Comparison of ENCODE assay signal across 6 cellular contexts in the genomic region with DNA sequence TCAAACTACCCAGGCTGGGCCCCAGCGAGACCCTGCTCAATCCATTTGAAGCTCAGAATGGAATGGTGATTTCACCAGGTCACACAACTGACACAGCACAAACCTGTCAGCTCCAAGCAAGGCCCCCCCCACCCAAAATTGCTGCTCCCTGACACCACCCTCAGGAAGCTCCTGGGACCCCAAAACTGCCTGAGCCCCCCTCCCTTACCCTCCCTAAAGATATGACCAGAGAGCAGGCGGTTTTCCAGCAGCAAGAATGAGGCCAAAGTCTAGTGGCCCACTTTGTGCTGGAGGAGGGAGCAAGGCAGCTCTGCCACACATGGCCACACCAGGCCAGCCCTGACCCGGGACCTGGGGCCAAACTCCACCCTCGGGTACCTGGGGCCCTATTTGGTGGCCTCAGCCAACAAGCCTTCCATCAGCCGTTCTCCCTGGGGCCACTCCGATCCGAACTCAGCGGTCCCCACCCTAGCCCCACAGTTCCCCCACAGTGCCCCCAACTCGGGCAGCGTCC. TPM values are rescaled to one million over a fixed set of nuclear protein-coding genes. Genes with fewer than 3 reads are reported as not detected.
DNase-seq lines count a peak whose midpoint lies in the region; ATAC-seq, FAIRE-seq and TF ChIP-seq lines count a peak whose summit lies in the region.

No MANE protein-coding gene starts in this region.

- CTCF ChIA-PET in CD8-positive, alpha-beta T cell (lab: Charles Lee) = interaction anchor here (0.6 to 1.5 kb wide), 3 partner anchors 11 to 1083 kb away, joined by 3 to 5 read pairs (median 4); no protein-coding TSS in a partner anchor

- H3K4me1 ChIP-seq in CD8-positive, alpha-beta T cell (ENCODE audit: insufficient read depth, low read length) = peaks cover 9% of the 10 kb centered on the region
- H3K4me1 ChIP-seq in astrocyte (ENCODE audit: insufficient read depth, low read length) (peaks cover 19% of the 10 kb centered on the region), muscle layer of colon (ENCODE audit: insufficient read depth, low read length) (peaks cover 22% of the 10 kb centered on the region)

- no peaks in the 10 kb centered on the region for H3K36me3 ChIP-seq in CD8-positive, alpha-beta T cell (ENCODE audit: insufficient read depth, low read length)
- no peaks in the 10 kb centered on the region for H3K36me3 ChIP-seq in astrocyte (ENCODE audit: insufficient read depth, low read length)
- H3K36me3 ChIP-seq in muscle layer of colon (ENCODE audit: insufficient read depth, low read length) = peaks cover 11% of the 10 kb centered on the region

- peaks cover 4% of the 10 kb centered on the region for H3K4me1 Mint-ChIP-seq in CD8-positive, alpha-beta T cell (ENCODE audit: low read depth)
- peaks cover 16% of the 10 kb centered on the region for H3K4me1 Mint-ChIP-seq in astrocyte (ENCODE audit: low read depth, unreplicated experiment)

- H2AFZ ChIP-seq in astrocyte (ENCODE audit: low read depth, low read length) = no peak overlapping the region

- no peak for ATAC-seq in CD8-positive, alpha-beta T cell
- no peak for ATAC-seq in HG02852 (IDR thresholded peaks at IDR 0.05; ENCODE audit: unreplicated experiment)

- H3K27ac ChIP-seq in CD8-positive, alpha-beta T cell (ENCODE audit: low read depth, low read length) = no peak overlapping the region
- H3K27ac ChIP-seq in astrocyte (ENCODE audit: low read depth, low read length) = no peak overlapping the region
- peak overlapping the region; percentile 87 for H3K27ac ChIP-seq in muscle layer of colon (ENCODE audit: low read depth, low read length)

- peaks cover 4% of the 10 kb centered on the region for H3K27me3 Mint-ChIP-seq in CD8-positive, alpha-beta T cell (ENCODE audit: low read depth)
- H3K27me3 Mint-ChIP-seq in astrocyte (ENCODE audit: low read depth, unreplicated experiment) = no peaks in the 10 kb centered on the region

- FAIRE-seq in astrocyte (lab: Jason Lieb, UNC) = no peak

- H3K4me3 ChIP-seq in CD8-positive, alpha-beta T cell (ENCODE audit: low read depth, low read length) = no peak overlapping the region
- H3K4me3 ChIP-seq in astrocyte (ENCODE audit: insufficient read depth, low read depth, low read length) (peak overlapping the region; percentile 74), muscle layer of colon (ENCODE audit: low read depth in 1 of 2, low read length in 2 of 2) (peak overlapping the region; percentile 78 to 86)

- H3K9me3 ChIP-seq in CD8-positive, alpha-beta T cell (ENCODE audit: low read length) = no peaks in the 10 kb centered on the region
- H3K9me3 ChIP-seq in astrocyte (ENCODE audit: insufficient read depth, low read depth, low read length) (no peaks in the 10 kb centered on the region), muscle layer of colon (ENCODE audit: low read length) (no peaks in the 10 kb centered on the region)

- H3K9ac ChIP-seq in astrocyte (ENCODE audit: low read length) = peak overlapping the region; percentile 79
- peak overlapping the region; percentile 53 for H3K9ac ChIP-seq in muscle layer of colon (ENCODE audit: low read length)

- intact Hi-C loops in CD8-positive, alpha-beta T cell (cut with DNase I, micrococcal nuclease) = no loop called here

- H3K4me2 ChIP-seq in astrocyte (ENCODE audit: low read length) = peak overlapping the region; percentile 96

- no peak for DNase-seq in CD8-positive, alpha-beta T cell
- DNase-seq in astrocyte (ENCODE audit: low read depth) (no peak), NCI-H446 (lab: John Stamatoyannopoulos, UW) (no peak), GDM1 (lab: John Stamatoyannopoulos, UW) (no peak)

- no peaks in the 10 kb centered on the region for H3K36me3 Mint-ChIP-seq in CD8-positive, alpha-beta T cell
- peaks cover 9% of the 10 kb centered on the region for H3K36me3 Mint-ChIP-seq in astrocyte (ENCODE audit: low read depth, unreplicated experiment)

- peaks cover 32% of the 10 kb centered on the region for H3K79me2 ChIP-seq in astrocyte (ENCODE audit: insufficient read depth, low read length)

- no peaks in the 10 kb centered on the region for H3K27me3 ChIP-seq in CD8-positive, alpha-beta T cell (ENCODE audit: insufficient read depth, low read length)
- no peaks in the 10 kb centered on the region for H3K27me3 ChIP-seq in astrocyte (ENCODE audit: insufficient read depth, low read length)
- H3K27me3 ChIP-seq in muscle layer of colon (ENCODE audit: control insufficient read depth in 1 of 2, insufficient read depth in 2 of 2, low read length in 2 of 2) = no peaks in the 10 kb centered on the region

- peak overlapping the region; percentile 57 for H3K4me3 Mint-ChIP-seq in CD8-positive, alpha-beta T cell
- H3K4me3 Mint-ChIP-seq in astrocyte (ENCODE audit: unreplicated experiment) = peak overlapping the region; percentile 95

- H4K20me1 ChIP-seq in astrocyte (ENCODE audit: insufficient read depth, low read length) = peaks cover 29% of the 10 kb centered on the region

- POLR2A ChIA-PET in CD8-positive, alpha-beta T cell (lab: Charles Lee) = interaction anchor here (1.9 kb wide), 1 partner anchor 17 kb away, joined by 7 read pairs; a partner anchor contains a TSS

- H3K27ac Mint-ChIP-seq in CD8-positive, alpha-beta T cell = no peak overlapping the region
- peak overlapping the region; percentile 75 for H3K27ac Mint-ChIP-seq in astrocyte (ENCODE audit: unreplicated experiment)

- no peaks in the 10 kb centered on the region for H3K9me3 Mint-ChIP-seq in CD8-positive, alpha-beta T cell
- no peaks in the 10 kb centered on the region for H3K9me3 Mint-ChIP-seq in astrocyte (ENCODE audit: unreplicated experiment)

- no peak for TF ChIP-seq CTCF in CD8-positive, alpha-beta T cell (IDR thresholded peaks at IDR 0.05)
- TF ChIP-seq CTCF in astrocyte (IDR thresholded peaks at IDR 0.05; ENCODE audit: insufficient read depth, low read depth, low read length) = no peak

RNA-seq across cellular contexts. Expression of a gene that starts 2.3 kb away (rescaled TPM):
- total RNA-seq in CD8-positive, alpha-beta T cell = under 1 TPM; 0.31 to 0.38 TPM
- total RNA-seq in astrocyte = 63.5 and 72.8 TPM in 2 replicates

RNA-seq across cellular contexts. Expression of a gene that starts 17.4 kb away (rescaled TPM):
- 10 to 100 TPM; 20.9 to 24.9 TPM for total RNA-seq in CD8-positive, alpha-beta T cell
- total RNA-seq in astrocyte = 12.3 and 13.5 TPM in 2 replicates

RNA-seq across cellular contexts. Expression of a gene that starts 21.1 kb away (rescaled TPM):
- not detected for total RNA-seq in CD8-positive, alpha-beta T cell
- total RNA-seq in astrocyte = 0.27 TPM in 1 of 2 replicates, not detected in the other

RNA-seq across cellular contexts. Expression of a gene that starts 23.8 kb away (rescaled TPM):
- 10 to 100 TPM; 46.9 to 58.0 TPM for total RNA-seq in CD8-positive, alpha-beta T cell
- 112 and 115 TPM in 2 replicates for total RNA-seq in astrocyte

RNA-seq across cellular contexts. Expression of a gene that starts 28.2 kb away (rescaled TPM):
- total RNA-seq in CD8-positive, alpha-beta T cell = 10 to 100 TPM; 23.1 to 25.3 TPM
- total RNA-seq in astrocyte = 19.2 and 19.8 TPM in 2 replicates

Comparison
In these comparisons a context has a peak if more than half of its experiments do, and no peak if none do; other contexts are left out.
1. RNA of a gene that starts 2.3 kb away (total RNA-seq): 63.5 to 72.8 TPM in astrocyte; 0.31 to 0.38 TPM in CD8-positive, alpha-beta T cell; every median in the first group is over 10 times any median in the second.